Comparison of ENCODE assay signal across 8 cellular contexts in genomic region chr22:46537221-46537945, GRCh38. TPM values are rescaled to one million over a fixed set of nuclear protein-coding genes. Genes with fewer than 3 reads are reported as not detected.
A peak's percentile ranks its signal among the peaks of the same experiment; 100 is the strongest.
DNase-seq lines count a peak whose midpoint lies in the region; ATAC-seq and TF ChIP-seq lines count a peak whose summit lies in the region.

Gene CELSR1 (minus strand): TSS chr22:46537620. CDS start chr22:46537170, 450 bp downstream.

- TF ChIP-seq CTCF in endothelial cell (IDR thresholded peaks at IDR 0.05; ENCODE audit: unreplicated experiment), result no peak

- H3K27ac Mint-ChIP-seq in activated CD4-positive, alpha-beta memory T cell treated with anti-CD3 and anti-CD28 coated beads for 36 hours, result no peak within 1 kb of the TSS
- no peak within 1 kb of the TSS for H3K27ac Mint-ChIP-seq in activated CD4-positive, alpha-beta memory T cell treated with anti-CD3 and anti-CD28 coated beads, Interleukin-2, amount 10 ng/mL, durations not matched to agents 7 days and 5 days
- H3K27ac Mint-ChIP-seq in endothelial cell (ENCODE audit: unreplicated experiment), result no peak within 1 kb of the TSS
- H3K27ac Mint-ChIP-seq in naive B cell, result peak within 1 kb of the TSS in 3 of 6 donors; percentile 36 to 63 (median 52)

- peaks cover 41% of the 10 kb centered on the region for H3K27me3 Mint-ChIP-seq in activated CD4-positive, alpha-beta memory T cell treated with anti-CD3 and anti-CD28 coated beads for 36 hours
- H3K27me3 Mint-ChIP-seq in activated CD4-positive, alpha-beta memory T cell treated with anti-CD3 and anti-CD28 coated beads, Interleukin-2, amount 10 ng/mL, durations not matched to agents 7 days and 5 days, result peaks cover 35% of the 10 kb centered on the region
- H3K27me3 Mint-ChIP-seq in endothelial cell (ENCODE audit: unreplicated experiment), result peaks cover 14% of the 10 kb centered on the region
- H3K27me3 Mint-ChIP-seq in naive B cell, result peaks cover 19 to 73% (median 30%) of the 10 kb centered on the region in 3 donors

- CTCF ChIA-PET in activated CD4-positive, alpha-beta memory T cell treated with anti-CD3 and anti-CD28 coated beads for 36 hours (lab: Charles Lee), result interaction anchor here (6.5 kb wide), 1 partner anchor 169 kb away, joined by 111 read pairs; no protein-coding TSS in a partner anchor
- CTCF ChIA-PET in activated CD4-positive, alpha-beta memory T cell treated with anti-CD3 and anti-CD28 coated beads, Interleukin-2, amount 10 ng/mL, durations not matched to agents 7 days and 5 days (lab: Charles Lee), result no interaction called here

- H3K4me1 Mint-ChIP-seq in activated CD4-positive, alpha-beta memory T cell treated with anti-CD3 and anti-CD28 coated beads for 36 hours (ENCODE audit: low read depth), result peaks cover 10% of the 10 kb centered on the region
- H3K4me1 Mint-ChIP-seq in activated CD4-positive, alpha-beta memory T cell treated with anti-CD3 and anti-CD28 coated beads, Interleukin-2, amount 10 ng/mL, durations not matched to agents 7 days and 5 days, result peaks cover 2% of the 10 kb centered on the region
- H3K4me1 Mint-ChIP-seq in endothelial cell (ENCODE audit: unreplicated experiment), result no peaks in the 10 kb centered on the region
- peaks cover 0 to 12% (median 8%) of the 10 kb centered on the region in 3 donors for H3K4me1 Mint-ChIP-seq in naive B cell

- H3K9me3 Mint-ChIP-seq in activated CD4-positive, alpha-beta memory T cell treated with anti-CD3 and anti-CD28 coated beads for 36 hours, result no peaks in the 10 kb centered on the region
- H3K9me3 Mint-ChIP-seq in activated CD4-positive, alpha-beta memory T cell treated with anti-CD3 and anti-CD28 coated beads, Interleukin-2, amount 10 ng/mL, durations not matched to agents 7 days and 5 days, result no peaks in the 10 kb centered on the region
- H3K9me3 Mint-ChIP-seq in endothelial cell (ENCODE audit: unreplicated experiment), result no peaks in the 10 kb centered on the region
- peaks cover 0 to 2% (median 0%) of the 10 kb centered on the region in 7 donors for H3K9me3 Mint-ChIP-seq in naive B cell

- H3K4me3 Mint-ChIP-seq in activated CD4-positive, alpha-beta memory T cell treated with anti-CD3 and anti-CD28 coated beads for 36 hours, result peak within 1 kb of the TSS; percentile 26
- H3K4me3 Mint-ChIP-seq in activated CD4-positive, alpha-beta memory T cell treated with anti-CD3 and anti-CD28 coated beads, Interleukin-2, amount 10 ng/mL, durations not matched to agents 7 days and 5 days, result no peak within 1 kb of the TSS
- H3K4me3 Mint-ChIP-seq in endothelial cell (ENCODE audit: unreplicated experiment), result no peak within 1 kb of the TSS
- H3K4me3 Mint-ChIP-seq in naive B cell, result peak within 1 kb of the TSS; percentile 23 to 82 (median 66)

- intact Hi-C loops in activated CD4-positive, alpha-beta memory T cell treated with anti-CD3 and anti-CD28 coated beads for 36 hours (cut with micrococcal nuclease), result no loop called here

- no peaks in the 10 kb centered on the region for H3K36me3 Mint-ChIP-seq in activated CD4-positive, alpha-beta memory T cell treated with anti-CD3 and anti-CD28 coated beads for 36 hours
- H3K36me3 Mint-ChIP-seq in activated CD4-positive, alpha-beta memory T cell treated with anti-CD3 and anti-CD28 coated beads, Interleukin-2, amount 10 ng/mL, durations not matched to agents 7 days and 5 days (ENCODE audit: low read depth), result no peaks in the 10 kb centered on the region
- H3K36me3 Mint-ChIP-seq in endothelial cell (ENCODE audit: low read depth, unreplicated experiment), result no peaks in the 10 kb centered on the region
- no peaks in the 10 kb centered on the region for H3K36me3 Mint-ChIP-seq in naive B cell

- DNase-seq in activated CD4-positive, alpha-beta memory T cell treated with anti-CD3 and anti-CD28 coated beads for 36 hours, result peak; percentile 24
- DNase-seq in activated CD4-positive, alpha-beta memory T cell treated with anti-CD3 and anti-CD28 coated beads, Interleukin-2, amount 10 ng/mL, durations not matched to agents 7 days and 5 days, result no peak
- DNase-seq in RPMI7951 (ENCODE audit: low read depth), result peak; percentile 53
- DNase-seq in endothelial cell (ENCODE audit: low spot score), result peak; percentile 45
- no peak for DNase-seq in naive B cell
- no peak for DNase-seq in hepatic stellate cell (ENCODE audit: low spot score)
- DNase-seq in mucosa of gallbladder (ENCODE audit: low spot score), result no peak

- POLR2A ChIA-PET in activated CD4-positive, alpha-beta memory T cell treated with anti-CD3 and anti-CD28 coated beads for 36 hours (lab: Charles Lee), result no interaction called here
- POLR2A ChIA-PET in activated CD4-positive, alpha-beta memory T cell treated with anti-CD3 and anti-CD28 coated beads, Interleukin-2, amount 10 ng/mL, durations not matched to agents 7 days and 5 days (lab: Charles Lee), result no interaction called here

- peak; percentile 44 to 50 for ATAC-seq in naive B cell (ENCODE audit: low read depth in 2 of 2)
- ATAC-seq in HG02588 (IDR thresholded peaks at IDR 0.05; ENCODE audit: unreplicated experiment), result no peak

RNA-seq across cellular contexts. Expression of gene CELSR1, which starts in this region (rescaled TPM):
- under 1 TPM; 0.24 to 0.36 TPM for total RNA-seq in activated CD4-positive, alpha-beta memory T cell treated with anti-CD3 and anti-CD28 coated beads for 36 hours
- total RNA-seq in activated CD4-positive, alpha-beta memory T cell treated with anti-CD3 and anti-CD28 coated beads, Interleukin-2, amount 10 ng/mL, durations not matched to agents 7 days and 5 days, result under 1 TPM; 0.10 to 0.13 TPM
- total RNA-seq in RPMI7951 (2014; rRNA removed; shearing (Covaris generic)), result 2.1 and 3.0 TPM in 2 replicates
- 7.7 TPM for total RNA-seq in endothelial cell (ENCODE audit: unreplicated experiment)
- 1 to 10 TPM in 5 of 6 donors, under 1 TPM in 1; 0.94 to 3.9 (median 2.1) TPM for polyA plus RNA-seq in naive B cell (ENCODE audit: low read depth in 6 of 6)
- total RNA-seq in mucosa of gallbladder, result 6.7 TPM

Comparison
In these comparisons a context has a peak if more than half of its experiments do, and no peak if none do; other contexts are left out.
1. H3K4me3 Mint-ChIP-seq: peak in activated CD4-positive, alpha-beta memory T cell treated with anti-CD3 and anti-CD28 coated beads for 36 hours (single experiment) and naive B cell (8 of 8); none in activated CD4-positive, alpha-beta memory T cell treated with anti-CD3 and anti-CD28 coated beads, Interleukin-2, amount 10 ng/mL, durations not matched to agents 7 days and 5 days (single experiment) and endothelial cell (single experiment).
2. Peak in DNase-seq in activated CD4-positive, alpha-beta memory T cell treated with anti-CD3 and anti-CD28 coated beads for 36 hours; RNA of the gene not detected or under 1 TPM.
3. DNase-seq: peak in RPMI7951 (single experiment) and endothelial cell (single experiment); none in activated CD4-positive, alpha-beta memory T cell treated with anti-CD3 and anti-CD28 coated beads, Interleukin-2, amount 10 ng/mL, durations not matched to agents 7 days and 5 days (single experiment), naive B cell (single experiment), hepatic stellate cell (single experiment) and mucosa of gallbladder (single experiment).